In the genomic region with DNA sequence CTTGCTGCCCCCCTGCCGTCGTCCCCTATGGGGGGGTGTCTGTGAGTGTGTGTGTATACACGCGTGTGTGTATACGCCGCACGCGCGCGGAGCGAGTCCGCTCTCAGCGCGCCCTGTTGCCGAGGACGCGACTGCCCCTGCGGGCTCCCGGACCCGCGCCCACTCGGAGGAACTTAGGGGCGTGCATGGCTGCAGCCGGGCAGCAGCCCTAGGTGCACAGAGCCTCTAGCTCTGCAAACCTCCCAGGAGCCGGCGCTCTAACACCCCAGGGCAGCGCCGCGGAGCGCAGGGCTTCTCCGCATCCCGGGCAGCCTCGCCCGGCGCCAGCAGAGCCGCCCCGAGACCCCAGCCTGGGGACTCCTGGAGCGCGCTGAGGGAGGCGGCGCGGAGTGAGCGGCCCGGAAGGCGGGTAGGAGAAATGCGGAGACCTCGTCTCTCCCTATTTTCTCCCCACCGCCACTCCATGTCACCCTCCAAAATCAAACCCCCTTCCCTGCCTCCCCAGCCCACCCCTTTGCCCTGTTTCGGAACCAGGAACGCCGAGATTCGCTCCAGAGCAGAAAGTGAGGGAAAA, we compare ENCODE assay signal across 8 cellular contexts. TPM values are rescaled to one million over a fixed set of nuclear protein-coding genes. Genes with fewer than 3 reads are reported as not detected.
DNase-seq lines count a peak whose midpoint lies in the region; ATAC-seq and TF ChIP-seq lines count a peak whose summit lies in the region.

No MANE protein-coding gene starts in this region.

- intact Hi-C loops in activated T-helper 1 cell treated with anti-CD3 and anti-CD28 coated beads, Interleukin-12 subunit alpha, Interleukin-12 subunit beta, Interleukin-2, Interleukin-4 antibody, amounts not matched to agents 30 ng/mL and 10 ng/mL and 1 ng/mL, durations not matched to agents 14 hours and 24 hours and 36 hours (cut with micrococcal nuclease), result loop anchor here (2.0 to 10.0 kb wide), 3 partner anchors 144 to 674 kb away; partner anchors contain the start of genes H3-3A and STUM

- H3K36me3 Mint-ChIP-seq in activated T-helper 1 cell treated with anti-CD3 and anti-CD28 coated beads, Interleukin-12 subunit alpha, Interleukin-12 subunit beta, Interleukin-2, Interleukin-4 antibody, amounts not matched to agents 30 ng/mL and 10 ng/mL and 1 ng/mL, durations not matched to agents 14 hours and 24 hours and 36 hours (ENCODE audit: low read depth), result peaks cover 27% of the 10 kb centered on the region
- no peaks in the 10 kb centered on the region for H3K36me3 Mint-ChIP-seq in neural crest cell (ENCODE audit: low read depth)

- TF ChIP-seq CTCF in fibroblast of villous mesenchyme (IDR thresholded peaks at IDR 0.05; ENCODE audit: insufficient read depth, low read depth, low read length) (no peak), neural crest cell (conservative IDR thresholded peaks at IDR 0.05) (no peak)

- peak overlapping the region; percentile 94 for H3K27ac Mint-ChIP-seq in activated T-helper 1 cell treated with anti-CD3 and anti-CD28 coated beads, Interleukin-12 subunit alpha, Interleukin-12 subunit beta, Interleukin-2, Interleukin-4 antibody, amounts not matched to agents 30 ng/mL and 10 ng/mL and 1 ng/mL, durations not matched to agents 14 hours and 24 hours and 36 hours
- H3K27ac Mint-ChIP-seq in neural crest cell (ENCODE audit: unreplicated experiment), result no peak overlapping the region

- no peaks in the 10 kb centered on the region for H3K27me3 Mint-ChIP-seq in activated T-helper 1 cell treated with anti-CD3 and anti-CD28 coated beads, Interleukin-12 subunit alpha, Interleukin-12 subunit beta, Interleukin-2, Interleukin-4 antibody, amounts not matched to agents 30 ng/mL and 10 ng/mL and 1 ng/mL, durations not matched to agents 14 hours and 24 hours and 36 hours (ENCODE audit: insufficient read depth)
- no peaks in the 10 kb centered on the region for H3K27me3 Mint-ChIP-seq in neural crest cell (ENCODE audit: low read depth)

- peak overlapping the region; percentile 64 for H3K4me3 ChIP-seq in fibroblast of villous mesenchyme (ENCODE audit: low read depth, low read length)

- peak overlapping the region; percentile 90 for H3K4me3 Mint-ChIP-seq in activated T-helper 1 cell treated with anti-CD3 and anti-CD28 coated beads, Interleukin-12 subunit alpha, Interleukin-12 subunit beta, Interleukin-2, Interleukin-4 antibody, amounts not matched to agents 30 ng/mL and 10 ng/mL and 1 ng/mL, durations not matched to agents 14 hours and 24 hours and 36 hours
- peak overlapping the region; percentile 96 for H3K4me3 Mint-ChIP-seq in neural crest cell

- DNase-seq in DMS153 (lab: John Stamatoyannopoulos, UW) (peak; percentile 50), NCI-H1105 treated with DMSO at 0.1 percent for 48 hours (lab: John Stamatoyannopoulos, UW) (peak; percentile 23), fibroblast of villous mesenchyme (ENCODE audit: low read depth) (peak; percentile 26), neural crest cell (ENCODE audit: low read depth, low spot score) (peak; percentile 36), OCI-M2 (lab: John Stamatoyannopoulos, UW; ENCODE audit: unreplicated experiment) (no peak)
- no peak for DNase-seq in activated T-helper 1 cell treated with anti-CD3 and anti-CD28 coated beads, Interleukin-12 subunit alpha, Interleukin-12 subunit beta, Interleukin-2, Interleukin-4 antibody, amounts not matched to agents 30 ng/mL and 10 ng/mL and 1 ng/mL, durations not matched to agents 14 hours and 24 hours and 36 hours (ENCODE audit: low spot score)

- peaks cover 9% of the 10 kb centered on the region for H3K9me3 Mint-ChIP-seq in activated T-helper 1 cell treated with anti-CD3 and anti-CD28 coated beads, Interleukin-12 subunit alpha, Interleukin-12 subunit beta, Interleukin-2, Interleukin-4 antibody, amounts not matched to agents 30 ng/mL and 10 ng/mL and 1 ng/mL, durations not matched to agents 14 hours and 24 hours and 36 hours
- peaks cover 2% of the 10 kb centered on the region for H3K9me3 Mint-ChIP-seq in neural crest cell

- H3K4me1 Mint-ChIP-seq in activated T-helper 1 cell treated with anti-CD3 and anti-CD28 coated beads, Interleukin-12 subunit alpha, Interleukin-12 subunit beta, Interleukin-2, Interleukin-4 antibody, amounts not matched to agents 30 ng/mL and 10 ng/mL and 1 ng/mL, durations not matched to agents 14 hours and 24 hours and 36 hours (ENCODE audit: low read depth), result peaks cover 40% of the 10 kb centered on the region
- peaks cover 35% of the 10 kb centered on the region for H3K4me1 Mint-ChIP-seq in neural crest cell

- ATAC-seq in GM21381 (IDR thresholded peaks at IDR 0.05; ENCODE audit: unreplicated experiment), result peak; percentile 25
- no peak for ATAC-seq in HG02884 (IDR thresholded peaks at IDR 0.05; ENCODE audit: unreplicated experiment)

RNA-seq across cellular contexts. Expression of gene ITPKB, which starts 0.6 kb away (rescaled TPM):
- 38.3 and 38.5 TPM in 2 replicates for total RNA-seq in activated T-helper 1 cell treated with anti-CD3 and anti-CD28 coated beads, Interleukin-12 subunit alpha, Interleukin-12 subunit beta, Interleukin-2, Interleukin-4 antibody, amounts not matched to agents 30 ng/mL and 10 ng/mL and 1 ng/mL, durations not matched to agents 14 hours and 24 hours and 36 hours
- total RNA-seq in fibroblast of villous mesenchyme (2.6 and 4.7 TPM in 2 replicates), neural crest cell (12.7 and 13.7 TPM in 2 replicates)

Comparison
In these comparisons a context has a peak if more than half of its experiments do, and no peak if none do; other contexts are left out.
1. DNase-seq: peak in DMS153 (single experiment), NCI-H1105 treated with DMSO at 0.1 percent for 48 hours (single experiment), fibroblast of villous mesenchyme (single experiment) and neural crest cell (single experiment); none in activated T-helper 1 cell treated with anti-CD3 and anti-CD28 coated beads, Interleukin-12 subunit alpha, Interleukin-12 subunit beta, Interleukin-2, Interleukin-4 antibody, amounts not matched to agents 30 ng/mL and 10 ng/mL and 1 ng/mL, durations not matched to agents 14 hours and 24 hours and 36 hours (single experiment) and OCI-M2 (single experiment).